ENCODE assay signal across 8 cellular contexts in the genomic region with DNA sequence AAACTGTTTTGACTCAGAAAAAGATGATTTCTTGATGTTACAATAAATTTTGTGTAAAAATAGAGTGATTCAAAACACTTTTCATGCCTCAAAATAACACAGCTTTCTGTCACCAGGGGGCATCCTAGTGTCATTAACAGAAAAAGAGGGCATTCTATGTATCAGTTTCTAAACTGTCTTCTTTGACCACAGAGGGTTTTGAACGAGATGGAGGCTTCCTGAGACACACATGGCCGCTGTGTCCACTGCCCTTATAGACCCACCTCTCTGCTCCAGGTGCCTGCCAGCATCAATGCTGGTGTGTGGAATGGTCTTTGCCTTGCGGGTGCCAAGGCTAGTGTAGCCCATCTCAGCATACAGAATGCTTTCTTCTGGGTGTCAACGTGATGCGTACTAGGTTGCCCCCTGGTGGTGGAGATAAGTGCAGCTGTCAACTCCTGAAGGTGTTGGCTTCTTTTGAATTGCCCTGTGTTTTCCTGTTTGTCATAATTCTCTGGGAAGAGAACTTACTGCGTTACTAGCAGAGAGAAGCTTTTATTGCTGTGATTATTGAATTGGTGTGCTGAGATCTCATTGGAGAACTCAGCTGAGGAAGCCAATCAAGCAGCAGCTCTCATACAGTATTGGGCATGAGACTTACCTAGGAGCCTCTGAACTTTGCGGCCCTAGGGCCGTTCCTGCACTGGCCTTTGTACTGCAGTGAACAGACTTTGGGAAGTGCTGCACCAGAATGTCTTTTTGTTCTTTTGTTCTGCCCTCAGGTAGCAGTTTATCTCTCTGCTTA. TPM values are rescaled to one million over a fixed set of nuclear protein-coding genes. Genes with fewer than 3 reads are reported as not detected.
DNase-seq lines count a peak whose midpoint lies in the region; ATAC-seq and TF ChIP-seq lines count a peak whose summit lies in the region.

No MANE protein-coding gene starts in this region.

- ATAC-seq in HG03135 (IDR thresholded peaks at IDR 0.05; ENCODE audit: unreplicated experiment): peak; percentile 61

- peaks cover 29% of the 10 kb centered on the region for H3K36me3 Mint-ChIP-seq in activated CD4-positive, alpha-beta memory T cell treated with anti-CD3 and anti-CD28 coated beads, Interleukin-2, amount 10 ng/mL, durations not matched to agents 7 days and 5 days (ENCODE audit: low read depth)

- peak; percentile 96 for TF ChIP-seq CTCF in A673 (conservative IDR thresholded peaks at IDR 0.05; ENCODE audit: low read depth, low read length)
- TF ChIP-seq CTCF in GM13976 (IDR thresholded peaks at IDR 0.05; ENCODE audit: borderline replicate concordance, control extremely low read depth, extremely low read depth, insufficient read depth, missing control alignments): peak; percentile 76

- peaks cover 63% of the 10 kb centered on the region for H3K4me1 ChIP-seq in A673 (ENCODE audit: insufficient read depth, low read length, poor library complexity, severe bottlenecking)

- in situ Hi-C loops in GM13976 (cut with MboI; ENCODE audit: low sequenced_read_pairs, unreplicated experiment): no loop called here

- no TSS peak for BruUV-seq in A673 (replicated peaks; lab: Mats Ljungman, UMichigan)

- H3K4me1 Mint-ChIP-seq in activated CD4-positive, alpha-beta memory T cell treated with anti-CD3 and anti-CD28 coated beads, Interleukin-2, amount 10 ng/mL, durations not matched to agents 7 days and 5 days: peaks cover 73% of the 10 kb centered on the region

- DNase-seq in A673 (ENCODE audit: low spot score): peak; percentile 87
- peak; percentile 77 for DNase-seq in GM13976 (ENCODE audit: low spot score)
- peak; percentile 32 for DNase-seq in NCI-H774 (lab: John Stamatoyannopoulos, UW)
- peak; percentile 79 for DNase-seq in activated CD4-positive, alpha-beta memory T cell treated with anti-CD3 and anti-CD28 coated beads, Interleukin-2, amount 10 ng/mL, durations not matched to agents 7 days and 5 days
- DNase-seq in effector CD4-positive, alpha-beta T cell: peak; percentile 71
- DNase-seq in lung microvascular endothelial cell (ENCODE audit: low read depth in 2 of 2): peak; percentile 73 to 89
- peak; percentile 29 for DNase-seq in stimulated activated CD8-positive, alpha-beta memory T cell treated with anti-CD3 and anti-CD28 coated beads, Interleukin-15, amount 100 ng/mL, for 24 hours (ENCODE audit: low read depth)

- no peaks in the 10 kb centered on the region for H3K9me3 Mint-ChIP-seq in activated CD4-positive, alpha-beta memory T cell treated with anti-CD3 and anti-CD28 coated beads, Interleukin-2, amount 10 ng/mL, durations not matched to agents 7 days and 5 days

- no peaks in the 10 kb centered on the region for H3K36me3 ChIP-seq in A673 (ENCODE audit: insufficient read depth, low read length, poor library complexity, severe bottlenecking)

- CTCF ChIA-PET in A673 (lab: Charles Lee): interaction anchor here (0.6 to 1.5 kb wide), 13 partner anchors 9 to 232 kb away, joined by 3 to 7 read pairs (median 4); no protein-coding TSS in a partner anchor
- CTCF ChIA-PET in activated CD4-positive, alpha-beta memory T cell treated with anti-CD3 and anti-CD28 coated beads, Interleukin-2, amount 10 ng/mL, durations not matched to agents 7 days and 5 days (lab: Charles Lee): interaction anchor here (0.6 to 9.7 kb wide), 43 partner anchors 8 to 289 kb away, joined by 3 to 259 read pairs (median 4); partner anchors contain the start of genes KIAA0513 and KLHL36

- peak overlapping the region; percentile 44 for H3K27ac Mint-ChIP-seq in activated CD4-positive, alpha-beta memory T cell treated with anti-CD3 and anti-CD28 coated beads, Interleukin-2, amount 10 ng/mL, durations not matched to agents 7 days and 5 days

- H3K27me3 Mint-ChIP-seq in activated CD4-positive, alpha-beta memory T cell treated with anti-CD3 and anti-CD28 coated beads, Interleukin-2, amount 10 ng/mL, durations not matched to agents 7 days and 5 days: no peaks in the 10 kb centered on the region

- peak overlapping the region; percentile 46 for H3K4me3 Mint-ChIP-seq in activated CD4-positive, alpha-beta memory T cell treated with anti-CD3 and anti-CD28 coated beads, Interleukin-2, amount 10 ng/mL, durations not matched to agents 7 days and 5 days

- H3K27ac ChIP-seq in A673 (ENCODE audit: low read depth, low read length, poor library complexity, severe bottlenecking): peak overlapping the region; percentile 59

- intact Hi-C loops in A673 (cut with micrococcal nuclease; ENCODE audit: unreplicated experiment): loop anchor here (5.0 kb wide), 1 partner anchor 234 kb away; no protein-coding TSS in a partner anchor

- POLR2A ChIA-PET in A673 (lab: Charles Lee; ENCODE audit: low non-redundant PET): no interaction called here
- POLR2A ChIA-PET in activated CD4-positive, alpha-beta memory T cell treated with anti-CD3 and anti-CD28 coated beads, Interleukin-2, amount 10 ng/mL, durations not matched to agents 7 days and 5 days (lab: Charles Lee): interaction anchor here (0.7 to 2.0 kb wide), 6 partner anchors 9 to 232 kb away, joined by 3 to 8 read pairs (median 4); no protein-coding TSS in a partner anchor

- H3K4me3 ChIP-seq in A673 (ENCODE audit: low read depth, low read length, poor library complexity, severe bottlenecking): no peak overlapping the region

- H3K27me3 ChIP-seq in A673 (replicated peaks; ENCODE audit: insufficient read depth, low read depth, low read length, poor library complexity): no peaks in the 10 kb centered on the region

- no peaks in the 10 kb centered on the region for H3K9me3 ChIP-seq in A673 (ENCODE audit: low read depth, low read length, poor library complexity, severe bottlenecking)

RNA-seq across cellular contexts. Expression of gene USP10, which starts 38.6 kb away (rescaled TPM):
- total RNA-seq in A673 (2021) (165 and 171 TPM in 2 replicates), lung microvascular endothelial cell (27.0 and 39.3 TPM in 2 replicates)
- 10 to 100 TPM; 92.2 to 94.4 TPM for total RNA-seq in activated CD4-positive, alpha-beta memory T cell treated with anti-CD3 and anti-CD28 coated beads, Interleukin-2, amount 10 ng/mL, durations not matched to agents 7 days and 5 days

Comparison
In these comparisons a context has a peak if more than half of its experiments do, and no peak if none do; other contexts are left out.
1. DNase-seq: peak in every context shown above with its lines; median percentile 87 in A673; 81 in lung microvascular endothelial cell; 79 in activated CD4-positive, alpha-beta memory T cell treated with anti-CD3 and anti-CD28 coated beads, Interleukin-2, amount 10 ng/mL, durations not matched to agents 7 days and 5 days; 77 in GM13976; 71 in effector CD4-positive, alpha-beta T cell; 32 in NCI-H774; 29 in stimulated activated CD8-positive, alpha-beta memory T cell treated with anti-CD3 and anti-CD28 coated beads, Interleukin-15, amount 100 ng/mL, for 24 hours.